33 cellular contexts compared by ENCODE assay signal in genomic region chr3:64940949-64941348, GRCh38.
"Had no signal": no experiment of that assay in that cellular context is flagged by ENCODE, and none has a peak within 500 bp of the region (broad histone marks: within the 10 kb centered on the region; RNA-seq: fewer than 3 reads in every experiment).

No MANE protein-coding gene starts in this region.

- H3K4me3 Mint-ChIP-seq: activated B cell treated with CpG ODN at 0.5 μM for 24 hours; activated CD4-positive, alpha-beta memory T cell treated with anti-CD3 and anti-CD28 coated beads for 36 hours; activated CD4-positive, alpha-beta T cell treated with anti-CD3 and anti-CD28 coated beads, Interleukin-2, amount 10 ng/mL, durations not matched to agents 24 days and 14 days; activated CD8-positive, alpha-beta T cell treated with anti-CD3 and anti-CD28 coated beads for 36 hours; activated naive CD4-positive, alpha-beta T cell treated with anti-CD3 and anti-CD28 coated beads, Interleukin-2, amount 10 ng/mL, durations not matched to agents 7 days and 5 days; activated naive CD4-positive, alpha-beta T cell treated with anti-CD3 and anti-CD28 coated beads, Interleukin-2, amount 50 U/mL, for 24 hours; activated naive CD8-positive, alpha-beta T cell; activated naive CD8-positive, alpha-beta T cell treated with anti-CD3 and anti-CD28 coated beads, Interleukin-2, amount 10 ng/mL, durations not matched to agents 7 days and 5 days; activated naive CD8-positive, alpha-beta T cell treated with anti-CD3 and anti-CD28 coated beads, Interleukin-2, amount 50 U/mL, for 24 hours; activated T-cell treated with anti-CD3 and anti-CD28 coated beads, Interleukin-2, amount 50 U/mL, for 4 hours; activated T-cell treated with anti-CD3 and anti-CD28 coated beads, Interleukin-2, amount 50 U/mL, for 72 hours; activated T-helper 1 cell treated with anti-CD3 and anti-CD28 coated beads, Interleukin-12 subunit alpha, Interleukin-12 subunit beta, Interleukin-2, Interleukin-4 antibody, amounts not matched to agents 30 ng/mL and 10 ng/mL and 1 ng/mL, durations not matched to agents 14 hours and 24 hours and 36 hours; activated T-helper 17 cell treated with anti-CD3 and anti-CD28 coated beads, Interleukin-2, amount 50 U/mL, for 72 hours; brain; T-cell; T-helper 1 cell treated with Interleukin-12 subunit alpha and Interleukin-12 subunit beta and Interleukin-4 antibody, amounts not matched to agents 30 μg/mL and 1 μg/mL, for 36 hours; T-helper 2 cell treated with Interferon-gamma antibody and Interleukin-4, amounts not matched to agents 5 μg/mL and 100 μg/mL, for 36 hours had no signal

- ATAC-seq: activated CD8-positive, alpha-beta T cell treated with anti-CD3 and anti-CD28 coated beads for 36 hours; activated naive CD8-positive, alpha-beta T cell treated with anti-CD3 and anti-CD28 coated beads, Interleukin-2, amount 50 U/mL, for 24 hours; activated T-cell treated with anti-CD3 and anti-CD28 coated beads, Interleukin-2, amount 50 U/mL, for 4 hours; activated T-cell treated with anti-CD3 and anti-CD28 coated beads, Interleukin-2, amount 50 U/mL, for 72 hours; activated T-helper 17 cell treated with anti-CD3 and anti-CD28 coated beads, Interleukin-2, amount 50 U/mL, for 72 hours; T-cell had no signal

- H3K36me3 Mint-ChIP-seq: activated CD4-positive, alpha-beta memory T cell treated with anti-CD3 and anti-CD28 coated beads for 36 hours; activated naive CD4-positive, alpha-beta T cell treated with anti-CD3 and anti-CD28 coated beads, Interleukin-2, amount 10 ng/mL, durations not matched to agents 7 days and 5 days; activated naive CD4-positive, alpha-beta T cell treated with anti-CD3 and anti-CD28 coated beads, Interleukin-2, amount 50 U/mL, for 24 hours; activated naive CD8-positive, alpha-beta T cell treated with anti-CD3 and anti-CD28 coated beads, Interleukin-2, amount 10 ng/mL, durations not matched to agents 7 days and 5 days; brain; T-cell had no signal

- H3K4me1 Mint-ChIP-seq: activated B cell treated with CpG ODN at 0.5 μM for 24 hours; activated CD4-positive, alpha-beta T cell treated with anti-CD3 and anti-CD28 coated beads, Interleukin-2, amount 10 ng/mL, durations not matched to agents 24 days and 14 days; activated naive CD4-positive, alpha-beta T cell treated with anti-CD3 and anti-CD28 coated beads, Interleukin-2, amount 10 ng/mL, durations not matched to agents 7 days and 5 days; activated naive CD4-positive, alpha-beta T cell treated with anti-CD3 and anti-CD28 coated beads, Interleukin-2, amount 50 U/mL, for 24 hours; activated naive CD8-positive, alpha-beta T cell treated with anti-CD3 and anti-CD28 coated beads, Interleukin-2, amount 10 ng/mL, durations not matched to agents 7 days and 5 days; activated naive CD8-positive, alpha-beta T cell treated with anti-CD3 and anti-CD28 coated beads, Interleukin-2, amount 50 U/mL, for 24 hours; activated T-helper 17 cell treated with anti-CD3 and anti-CD28 coated beads, Interleukin-2, amount 50 U/mL, for 72 hours; T-cell had no signal

- H3K27me3 ChIP-seq: ascending aorta had no signal

- DNase-seq: activated B cell treated with CpG ODN at 0.5 μM for 24 hours; activated CD4-positive, alpha-beta memory T cell treated with anti-CD3 and anti-CD28 coated beads for 36 hours; activated CD4-positive, alpha-beta T cell treated with anti-CD3 and anti-CD28 coated beads for 4 hours; activated CD4-positive, alpha-beta T cell treated with anti-CD3 and anti-CD28 coated beads, Interleukin-2, amount 10 ng/mL, durations not matched to agents 24 days and 14 days; activated CD4-positive, alpha-beta T cell treated with anti-CD3 and anti-CD28 coated beads, Interleukin-2, amount 50 U/mL, for 1 hour; activated CD4-positive, alpha-beta T cell treated with anti-CD3 and anti-CD28 coated beads, Interleukin-2, amount 50 U/mL, for 4 hours; activated CD4-positive, CD25-positive, alpha-beta regulatory T cell treated with anti-CD3 and anti-CD28 coated beads, Interleukin-2, amount 50 U/mL, for 72 hours; activated CD8-positive, alpha-beta memory T cell treated with anti-CD3 and anti-CD28 coated beads, Interleukin-2, amount 50 U/mL, for 4 hours; activated CD8-positive, alpha-beta T cell treated with anti-CD3 and anti-CD28 coated beads for 36 hours; activated effector memory CD4-positive, alpha-beta T cell treated with anti-CD3 and anti-CD28 coated beads, Interleukin-2, amount 50 U/mL, for 16 hours; activated naive CD4-positive, alpha-beta T cell treated with anti-CD3 and anti-CD28 coated beads, Interleukin-2, amount 10 ng/mL, durations not matched to agents 7 days and 5 days; activated naive CD4-positive, alpha-beta T cell treated with Interleukin-2 at 50 U/mL for 16 hours; activated naive CD8-positive, alpha-beta T cell treated with anti-CD3 and anti-CD28 coated beads, Interleukin-2, amount 10 ng/mL, durations not matched to agents 7 days and 5 days; activated naive CD8-positive, alpha-beta T cell treated with anti-CD3 and anti-CD28 coated beads, Interleukin-2, amount 50 U/mL, for 24 hours; activated T-cell treated with anti-CD3 and anti-CD28 coated beads for 4 hours; activated T-cell treated with anti-CD3 and anti-CD28 coated beads, Interleukin-2, amount 50 U/mL, for 1 hour; activated T-cell treated with anti-CD3 and anti-CD28 coated beads, Interleukin-2, amount 50 U/mL, for 4 hours; activated T-cell treated with anti-CD3 and anti-CD28 coated beads, Interleukin-2, amount 50 U/mL, for 72 hours; amygdala; central memory CD4-positive, alpha-beta T cell; T-cell; T-helper 2 cell; T-helper 9 cell had no signal

- FAIRE-seq: TTC549 had no signal

- H3K9me3 Mint-ChIP-seq: activated CD4-positive, alpha-beta T cell treated with anti-CD3 and anti-CD28 coated beads, Interleukin-2, amount 10 ng/mL, durations not matched to agents 24 days and 14 days had no signal

- H3K27me3 Mint-ChIP-seq: activated B cell treated with CpG ODN at 0.5 μM for 24 hours; activated CD4-positive, alpha-beta memory T cell treated with anti-CD3 and anti-CD28 coated beads for 36 hours; activated CD4-positive, alpha-beta T cell treated with anti-CD3 and anti-CD28 coated beads, Interleukin-2, amount 10 ng/mL, durations not matched to agents 24 days and 14 days; activated CD8-positive, alpha-beta T cell treated with anti-CD3 and anti-CD28 coated beads for 36 hours; activated naive CD4-positive, alpha-beta T cell treated with anti-CD3 and anti-CD28 coated beads, Interleukin-2, amount 10 ng/mL, durations not matched to agents 7 days and 5 days; activated naive CD4-positive, alpha-beta T cell treated with anti-CD3 and anti-CD28 coated beads, Interleukin-2, amount 50 U/mL, for 24 hours; activated naive CD8-positive, alpha-beta T cell; activated naive CD8-positive, alpha-beta T cell treated with anti-CD3 and anti-CD28 coated beads, Interleukin-2, amount 10 ng/mL, durations not matched to agents 7 days and 5 days; activated naive CD8-positive, alpha-beta T cell treated with anti-CD3 and anti-CD28 coated beads, Interleukin-2, amount 50 U/mL, for 24 hours; activated T-helper 17 cell treated with anti-CD3 and anti-CD28 coated beads, Interleukin-2, amount 50 U/mL, for 72 hours; T-cell had no signal

- H3K36me3 ChIP-seq: ascending aorta had no signal

- H3K9me3 ChIP-seq: ascending aorta had no signal

- H3K27ac ChIP-seq: ascending aorta, VCaP had no signal

- H3K4me3 ChIP-seq: ascending aorta had no signal

- H3K27ac Mint-ChIP-seq: activated B cell treated with CpG ODN at 0.5 μM for 24 hours; activated CD4-positive, alpha-beta memory T cell treated with anti-CD3 and anti-CD28 coated beads for 36 hours; activated CD4-positive, alpha-beta T cell treated with anti-CD3 and anti-CD28 coated beads, Interleukin-2, amount 10 ng/mL, durations not matched to agents 24 days and 14 days; activated CD8-positive, alpha-beta T cell treated with anti-CD3 and anti-CD28 coated beads for 36 hours; activated naive CD4-positive, alpha-beta T cell treated with anti-CD3 and anti-CD28 coated beads, Interleukin-2, amount 10 ng/mL, durations not matched to agents 7 days and 5 days; activated naive CD4-positive, alpha-beta T cell treated with anti-CD3 and anti-CD28 coated beads, Interleukin-2, amount 50 U/mL, for 24 hours; activated naive CD8-positive, alpha-beta T cell; activated naive CD8-positive, alpha-beta T cell treated with anti-CD3 and anti-CD28 coated beads, Interleukin-2, amount 10 ng/mL, durations not matched to agents 7 days and 5 days; activated naive CD8-positive, alpha-beta T cell treated with anti-CD3 and anti-CD28 coated beads, Interleukin-2, amount 50 U/mL, for 24 hours; activated T-cell treated with anti-CD3 and anti-CD28 coated beads, Interleukin-2, amount 50 U/mL, for 72 hours; activated T-helper 1 cell treated with anti-CD3 and anti-CD28 coated beads, Interleukin-12 subunit alpha, Interleukin-12 subunit beta, Interleukin-2, Interleukin-4 antibody, amounts not matched to agents 30 ng/mL and 10 ng/mL and 1 ng/mL, durations not matched to agents 14 hours and 24 hours and 36 hours; activated T-helper 17 cell treated with anti-CD3 and anti-CD28 coated beads, Interleukin-2, amount 50 U/mL, for 72 hours; T-cell; T-helper 1 cell treated with Interleukin-12 subunit alpha and Interleukin-12 subunit beta and Interleukin-4 antibody, amounts not matched to agents 30 μg/mL and 1 μg/mL, for 36 hours; T-helper 2 cell treated with Interferon-gamma antibody and Interleukin-4, amounts not matched to agents 5 μg/mL and 100 μg/mL, for 36 hours had no signal
